ENCODE assay signal across 14 cellular contexts in the genomic region with DNA sequence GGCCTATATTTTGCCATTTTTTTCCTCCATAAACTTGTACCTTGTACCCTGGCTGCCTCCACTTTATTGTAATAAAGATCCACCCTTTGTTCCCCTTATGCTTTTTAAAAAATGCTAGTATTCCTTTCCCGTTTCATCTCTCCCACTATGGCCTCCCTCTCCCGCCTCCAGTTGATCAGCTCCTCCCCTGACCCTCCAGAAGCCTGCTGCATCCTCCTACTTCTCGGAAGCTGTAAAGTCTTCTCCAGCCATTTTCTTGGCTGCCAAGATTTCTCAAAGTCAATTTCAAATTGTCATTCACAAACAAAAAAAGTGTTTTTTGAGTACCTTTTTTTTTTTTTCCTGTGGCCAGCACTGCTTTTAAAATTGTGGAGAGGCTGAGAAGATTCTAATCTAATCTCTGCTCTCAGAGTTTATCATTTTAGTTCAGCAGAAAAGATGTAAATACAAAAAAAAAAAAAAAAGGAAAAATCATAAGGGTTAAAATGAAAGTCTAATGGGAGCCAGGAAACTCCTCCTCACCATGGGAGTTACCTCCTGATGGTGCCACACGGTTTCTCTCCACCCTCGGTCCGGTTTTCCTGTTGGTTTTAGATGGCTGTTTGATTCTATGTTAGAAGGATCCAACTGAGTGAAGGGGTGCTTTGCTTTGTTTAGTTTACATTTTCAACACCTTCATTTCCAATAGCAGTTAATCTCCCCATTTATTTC.
DNase-seq lines count a peak whose midpoint lies in the region; ATAC-seq and TF ChIP-seq lines count a peak whose summit lies in the region.
"Had no signal": no experiment of that assay in that cellular context is flagged by ENCODE, and none has a peak within 500 bp of the region (broad histone marks: within the 10 kb centered on the region; RNA-seq: fewer than 3 reads in every experiment).

No MANE protein-coding gene starts in this region.

- no peak overlapping the region for H3K4me3 ChIP-seq in left ventricle myocardium inferior
- peak overlapping the region in 2 of 3 experiments; percentile 21 to 23 for H3K4me3 ChIP-seq in mammary epithelial cell (replicated peaks in 1 of 3; ENCODE audit: insufficient read depth in 1 of 3, low read depth in 2 of 3, low read length in 3 of 3)
- no peak overlapping the region for H3K4me3 ChIP-seq in mesenchymal stem cell (ENCODE audit: insufficient read depth in 1 of 2, low read depth in 1 of 2, low read length in 2 of 2)
- H3K4me3 ChIP-seq: HAP-1, K562 had no signal

- no peak overlapping the region for H4K91ac ChIP-seq in mesenchymal stem cell (ENCODE audit: low read length)

- no peak overlapping the region for H3K18ac ChIP-seq in mesenchymal stem cell (ENCODE audit: low read depth in 1 of 2, low read length in 2 of 2)

- H3K9me3 ChIP-seq in left ventricle myocardium inferior (replicated peaks) (no peaks in the 10 kb centered on the region), mammary epithelial cell (replicated peaks; ENCODE audit: insufficient read depth, low read length) (no peaks in the 10 kb centered on the region), mesenchymal stem cell (ENCODE audit: control insufficient read depth, low read length) (no peaks in the 10 kb centered on the region)
- H3K9me3 ChIP-seq: HAP-1 had no signal

- H3K9ac ChIP-seq in mammary epithelial cell (ENCODE audit: insufficient read depth, low read length) (peak overlapping the region; percentile 81), mesenchymal stem cell (ENCODE audit: low read length) (peak overlapping the region; percentile 64)

- TF ChIP-seq CTCF in left ventricle myocardium inferior (IDR thresholded peaks at IDR 0.05; ENCODE audit: borderline replicate concordance) (no peak), mammary epithelial cell (conservative IDR thresholded peaks at IDR 0.05 in 1 of 2, IDR thresholded peaks at IDR 0.05 in 1 of 2; ENCODE audit: extremely low read depth in 1 of 2, insufficient read depth in 1 of 2, low read depth in 1 of 2, low read length in 2 of 2) (no peak)

- BruUV-seq in mammary epithelial cell (replicated peaks; lab: Mats Ljungman, UMichigan): TSS peak; percentile 83

- H3K36me3 ChIP-seq in left ventricle myocardium inferior (no peaks in the 10 kb centered on the region), mammary epithelial cell (ENCODE audit: insufficient read depth, low read length) (no peaks in the 10 kb centered on the region), mesenchymal stem cell (ENCODE audit: control insufficient read depth in 1 of 2, insufficient read depth in 2 of 2, low read depth in 1 of 2, low read length in 2 of 2) (no peaks in the 10 kb centered on the region)
- H3K36me3 ChIP-seq: HAP-1 had no signal

- DNase-seq in left ventricle myocardium inferior (no peak), Right ventricle myocardium superior (no peak), mammary epithelial cell (no peak), mesenchymal stem cell (no peak), midbrain (lab: John Stamatoyannopoulos, UW) (no peak)
- DNase-seq: activated CD4-positive, CD25-positive, alpha-beta regulatory T cell treated with anti-CD3 and anti-CD28 coated beads, Interleukin-2, amount 50 U/mL, for 72 hours; activated naive CD8-positive, alpha-beta T cell treated with anti-CD3 and anti-CD28 coated beads, Interleukin-2, amount 10 ng/mL, durations not matched to agents 7 days and 5 days; naive thymus-derived CD8-positive, alpha-beta T cell; stimulated activated CD4-positive, alpha-beta T cell treated with anti-CD3 and anti-CD28 coated beads, Interleukin-4, amount 100 ng/mL, for 4 hours had no signal

- ATAC-seq in Right ventricle myocardium superior (ENCODE audit: poor library complexity): no peak
- no peak for ATAC-seq in GM19324 (IDR thresholded peaks at IDR 0.05; ENCODE audit: low FRiP score, unreplicated experiment)
- ATAC-seq in GM21381 (IDR thresholded peaks at IDR 0.05; ENCODE audit: unreplicated experiment): no peak
- no peak for ATAC-seq in HG03135 (IDR thresholded peaks at IDR 0.05; ENCODE audit: unreplicated experiment)
- ATAC-seq: K562; naive thymus-derived CD8-positive, alpha-beta T cell had no signal

- in situ Hi-C loops in mammary epithelial cell (cut with MboI; ENCODE audit: low sequenced_read_pairs in 2 of 2): no loop called here

- H3K4me2 ChIP-seq in mammary epithelial cell (ENCODE audit: insufficient read depth, low read depth, low read length): peak overlapping the region; percentile 79
- no peak overlapping the region for H3K4me2 ChIP-seq in mesenchymal stem cell (ENCODE audit: low read length, poor library complexity, severe bottlenecking)

- H4K20me1 ChIP-seq in mammary epithelial cell (ENCODE audit: insufficient read depth, low read length): no peaks in the 10 kb centered on the region

- CTCF ChIA-PET in mammary epithelial cell (lab: Charles Lee; ENCODE audit: low non-redundant PET): interaction anchor here (0.5 kb wide), 1 partner anchor 63 kb away, joined by 5 read pairs; no protein-coding TSS in a partner anchor

- H3K27ac ChIP-seq in left ventricle myocardium inferior (replicated peaks) (peak overlapping the region; percentile 44), mammary epithelial cell (ENCODE audit: insufficient read depth, low read depth, low read length) (peak overlapping the region; percentile 97), mesenchymal stem cell (ENCODE audit: low read length, poor library complexity, severe bottlenecking) (no peak overlapping the region)

- H2BK120ac ChIP-seq in mesenchymal stem cell (ENCODE audit: low read depth, low read length): no peak overlapping the region

- no peak overlapping the region for H3K23ac ChIP-seq in mesenchymal stem cell (ENCODE audit: low read length in 2 of 2)

- intact Hi-C loops in left ventricle myocardium inferior (cut with micrococcal nuclease): no loop called here
- intact Hi-C loops in Right ventricle myocardium superior (cut with DNase I): no loop called here
- intact Hi-C loops in mammary epithelial cell (cut with micrococcal nuclease): no loop called here

- H3K4ac ChIP-seq in mesenchymal stem cell (ENCODE audit: low read depth in 1 of 2, low read length in 2 of 2): no peak overlapping the region

- no peaks in the 10 kb centered on the region for H3K27me3 ChIP-seq in left ventricle myocardium inferior (ENCODE audit: low read depth)
- no peaks in the 10 kb centered on the region for H3K27me3 ChIP-seq in mammary epithelial cell (ENCODE audit: insufficient read depth, low read length)
- H3K27me3 ChIP-seq in mesenchymal stem cell (ENCODE audit: control insufficient read depth in 1 of 2, insufficient read depth in 1 of 2, low read length in 2 of 2): no peaks in the 10 kb centered on the region

- H2BK12ac ChIP-seq in mesenchymal stem cell (ENCODE audit: low read length in 2 of 2): no peak overlapping the region

- dilution Hi-C loops in mammary epithelial cell (cut with HindIII; ENCODE audit: low sequenced_read_pairs): no loop called here

- H4K8ac ChIP-seq in mesenchymal stem cell (ENCODE audit: low read length): no peak overlapping the region

- no peak overlapping the region for H2BK5ac ChIP-seq in mesenchymal stem cell (ENCODE audit: low read depth, low read length, poor library complexity, severe bottlenecking)

- no peak overlapping the region for H2BK15ac ChIP-seq in mesenchymal stem cell (ENCODE audit: low read depth, poor library complexity, severe bottlenecking)

- H3K79me1 ChIP-seq in mesenchymal stem cell (replicated peaks; ENCODE audit: low read length, poor library complexity, severe bottlenecking): no peaks in the 10 kb centered on the region

- H3K14ac ChIP-seq in mesenchymal stem cell (ENCODE audit: low read length in 2 of 2): no peak overlapping the region

- peaks cover 24% of the 10 kb centered on the region for H3K4me1 ChIP-seq in left ventricle myocardium inferior
- peaks cover 43% of the 10 kb centered on the region for H3K4me1 ChIP-seq in mammary epithelial cell (ENCODE audit: insufficient read depth, low read length)
- no peaks in the 10 kb centered on the region for H3K4me1 ChIP-seq in mesenchymal stem cell (ENCODE audit: control insufficient read depth, insufficient read depth, low read depth, low read length)
- H3K4me1 ChIP-seq: HAP-1 had no signal

- H2AK5ac ChIP-seq in mesenchymal stem cell (ENCODE audit: low read length, severe bottlenecking): no peak overlapping the region

- WGBS in mammary epithelial cell (ENCODE audit: low coverage, missing lambda C conversion rate): 35% methylated on average over 6 of the region's 6 CpGs
- 60% methylated on average over 6 of the region's 6 CpGs for WGBS in mesenchymal stem cell

- H2AFZ ChIP-seq in mammary epithelial cell (ENCODE audit: low read depth, low read length) (peak overlapping the region; percentile 83), mesenchymal stem cell (ENCODE audit: low read depth, low read length) (no peak overlapping the region)

- no peaks in the 10 kb centered on the region for H3K79me2 ChIP-seq in mammary epithelial cell (ENCODE audit: insufficient read depth, low read length)

Comparison
In these comparisons a context has a peak if more than half of its experiments do, and no peak if none do; other contexts are left out.
1. H3K4me3 ChIP-seq: peak in mammary epithelial cell (2 of 3); none in left ventricle myocardium inferior (single experiment) and mesenchymal stem cell (0 of 2).